Comparison of ENCODE assay signal across 15 cellular contexts in the genomic region with DNA sequence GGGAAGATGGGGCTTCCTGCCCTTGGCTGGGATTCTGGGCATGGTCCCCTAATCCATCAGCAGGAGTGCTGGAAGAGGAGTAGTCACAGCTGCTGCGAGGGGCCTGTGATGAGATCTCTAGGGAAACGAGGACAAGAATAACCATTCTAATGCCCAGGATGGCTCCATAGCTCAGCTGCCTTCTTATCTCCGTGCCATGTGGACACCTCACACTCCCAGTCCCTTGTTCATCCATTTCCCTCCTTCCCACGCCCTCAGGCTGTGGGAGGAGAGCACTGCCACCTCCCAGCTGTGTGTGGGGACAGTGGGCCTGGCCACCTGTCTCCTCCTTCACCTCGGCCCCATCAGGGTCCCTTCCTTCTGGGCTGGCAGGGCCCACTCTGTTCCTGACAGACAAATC. TPM values are rescaled to one million over a fixed set of nuclear protein-coding genes. Genes with fewer than 3 reads are reported as not detected.
DNase-seq lines count a peak whose midpoint lies in the region; ATAC-seq and TF ChIP-seq lines count a peak whose summit lies in the region.
"Had no signal": no experiment of that assay in that cellular context is flagged by ENCODE, and none has a peak within 500 bp of the region (broad histone marks: within the 10 kb centered on the region; RNA-seq: fewer than 3 reads in every experiment).

No MANE protein-coding gene starts in this region.

- H3K27ac ChIP-seq in HEK293 (ENCODE audit: extremely low read depth, low read depth, low read length) = no peak overlapping the region
- H3K27ac ChIP-seq: prostate gland had no signal

- no peak overlapping the region for H3K4me3 ChIP-seq in BE2C (ENCODE audit: low read depth, low read length)
- no peak overlapping the region for H3K4me3 ChIP-seq in HEK293 (ENCODE audit: low read depth, low read length)
- H3K4me3 ChIP-seq: prostate gland had no signal

- peaks cover 26% of the 10 kb centered on the region for H3K27me3 Mint-ChIP-seq in central memory CD8-positive, alpha-beta T cell

- no peaks in the 10 kb centered on the region for H3K36me3 ChIP-seq in BE2C
- H3K36me3 ChIP-seq in HEK293 (ENCODE audit: control insufficient read depth in 2 of 2, insufficient read depth in 1 of 2, low read length in 2 of 2) = no peaks in the 10 kb centered on the region
- H3K36me3 ChIP-seq: prostate gland had no signal

- peaks cover 16% of the 10 kb centered on the region for H3K4me1 Mint-ChIP-seq in central memory CD8-positive, alpha-beta T cell

- H3K36me3 Mint-ChIP-seq in central memory CD8-positive, alpha-beta T cell (ENCODE audit: insufficient read depth) = no peaks in the 10 kb centered on the region

- H3K9me3 ChIP-seq in BE2C (no peaks in the 10 kb centered on the region), HEK293 (ENCODE audit: control insufficient read depth, insufficient read depth, low read depth, low read length) (no peaks in the 10 kb centered on the region)
- H3K9me3 ChIP-seq: prostate gland had no signal

- TF ChIP-seq CTCF in BE2C (IDR thresholded peaks at IDR 0.05; ENCODE audit: low read depth, low read length) (no peak), HEK293 (tag by site-specific recombination; IDR thresholded peaks at IDR 0.05) (no peak)

- H3K27me3 ChIP-seq in BE2C = no peaks in the 10 kb centered on the region

- ATAC-seq in central memory CD8-positive, alpha-beta T cell (replicated peaks; ENCODE audit: extremely low read depth, poor library complexity, severe bottlenecking) = no peak
- ATAC-seq in GM19351 (IDR thresholded peaks at IDR 0.05; ENCODE audit: unreplicated experiment) (no peak), HG03460 (IDR thresholded peaks at IDR 0.05; ENCODE audit: unreplicated experiment) (no peak)

- CTCF ChIA-PET in HEK293 (lab: Yijun Ruan, JAX) = interaction anchor here (0.6 to 8.3 kb wide), 11 partner anchors 14 to 232 kb away, joined by 3 to 288 read pairs (median 5); a partner anchor contains a TSS

- peak; percentile 65 for DNase-seq in BE2C
- DNase-seq in central memory CD8-positive, alpha-beta T cell (ENCODE audit: low spot score in 2 of 2) = no peak
- peak; percentile 48 for DNase-seq in myocyte (ENCODE audit: low read depth)
- no peak for DNase-seq in Kasumi-1 (lab: John Stamatoyannopoulos, UW)
- DNase-seq in AG08396 (ENCODE audit: low spot score) = no peak
- DNase-seq: activated gamma-delta T cell, NCI-H1105 treated with DMSO at 0.1 percent for 48 hours, NCI-H446 treated with DMSO at 0.1 percent for 48 hours, T-helper 9 cell had no signal

- H3K4me3 Mint-ChIP-seq in central memory CD8-positive, alpha-beta T cell = no peak overlapping the region
- H3K4me3 Mint-ChIP-seq: IgD-negative memory B cell had no signal

- POLR2A ChIA-PET in HEK293 (lab: Yijun Ruan, JAX) = no interaction called here

- peaks cover 39% of the 10 kb centered on the region for H3K4me1 ChIP-seq in BE2C
- no peaks in the 10 kb centered on the region; the same call in 1 of the 2 replicates for H3K4me1 ChIP-seq in HEK293 (ENCODE audit: control insufficient read depth, insufficient read depth, low read length)
- H3K4me1 ChIP-seq: prostate gland had no signal

- H3K9me3 Mint-ChIP-seq in central memory CD8-positive, alpha-beta T cell = no peaks in the 10 kb centered on the region
- H3K9me3 Mint-ChIP-seq: IgD-negative memory B cell had no signal

- H3K27ac Mint-ChIP-seq in central memory CD8-positive, alpha-beta T cell (ENCODE audit: low read depth) = peak overlapping the region; percentile 42
- H3K27ac Mint-ChIP-seq: IgD-negative memory B cell had no signal

TF ChIP-seq in HEK293, 187 proteins besides CTCF, POLR2A, EP300 and RAD21:
- TF ChIP-seq SP3 (tag by site-specific recombination; IDR thresholded peaks at IDR 0.05) (0 out of 2 replicates have a peak, but pooled peaks have one; percentile 16), ZFHX2 (tag by site-specific recombination; conservative IDR thresholded peaks at IDR 0.05) (peak; percentile 84), ZNF660 (tag by site-specific recombination; IDR thresholded peaks at IDR 0.05) (no peak), EGR2 (tag by site-specific recombination; IDR thresholded peaks at IDR 0.05; ENCODE audit: low read depth) (peak; percentile 90), ZNF501 (tag by site-specific recombination; IDR thresholded peaks at IDR 0.05) (no peak), KLF1 (tag by site-specific recombination; IDR thresholded peaks at IDR 0.05) (no peak)
- TF ChIP-seq, protein P1, sequence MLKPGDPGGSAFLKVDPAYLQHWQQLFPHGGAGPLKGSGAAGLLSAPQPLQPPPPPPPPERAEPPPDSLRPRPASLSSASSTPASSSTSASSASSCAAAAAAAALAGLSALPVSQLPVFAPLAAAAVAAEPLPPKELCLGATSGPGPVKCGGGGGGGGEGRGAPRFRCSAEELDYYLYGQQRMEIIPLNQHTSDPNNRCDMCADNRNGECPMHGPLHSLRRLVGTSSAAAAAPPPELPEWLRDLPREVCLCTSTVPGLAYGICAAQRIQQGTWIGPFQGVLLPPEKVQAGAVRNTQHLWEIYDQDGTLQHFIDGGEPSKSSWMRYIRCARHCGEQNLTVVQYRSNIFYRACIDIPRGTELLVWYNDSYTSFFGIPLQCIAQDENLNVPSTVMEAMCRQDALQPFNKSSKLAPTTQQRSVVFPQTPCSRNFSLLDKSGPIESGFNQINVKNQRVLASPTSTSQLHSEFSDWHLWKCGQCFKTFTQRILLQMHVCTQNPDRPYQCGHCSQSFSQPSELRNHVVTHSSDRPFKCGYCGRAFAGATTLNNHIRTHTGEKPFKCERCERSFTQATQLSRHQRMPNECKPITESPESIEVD (tag by site-specific recombination; IDR thresholded peaks at IDR 0.05) = no peak

RNA-seq across cellular contexts. Expression of a gene that starts 16.1 kb away (rescaled TPM):
- polyA plus RNA-seq in BE2C (2012; ENCODE audit: insufficient read depth, insufficient read length, low read depth) = 32.5 TPM
- total RNA-seq in myocyte = 9.7 and 11.7 TPM in 2 replicates
- 12.2 TPM for polyA plus RNA-seq in myocyte (2012)

RNA-seq across cellular contexts. Expression of a gene that starts 54.7 kb away (rescaled TPM):
- polyA plus RNA-seq in BE2C (2012; ENCODE audit: insufficient read depth, insufficient read length, low read depth) = not detected
- not detected in 2 replicates for total RNA-seq in myocyte
- not detected for polyA plus RNA-seq in myocyte (2012)
- total RNA-seq: prostate gland, ureter had no signal
- polyA plus RNA-seq: IgD-negative memory B cell had no signal

Comparison
In these comparisons a context has a peak if more than half of its experiments do, and no peak if none do; other contexts are left out.
1. DNase-seq: peak in BE2C (single experiment) and myocyte (single experiment); none in central memory CD8-positive, alpha-beta T cell (0 of 2), Kasumi-1 (0 of 2) and AG08396 (single experiment).